Comparison of ENCODE assay signal across 29 cellular contexts in the genomic region with DNA sequence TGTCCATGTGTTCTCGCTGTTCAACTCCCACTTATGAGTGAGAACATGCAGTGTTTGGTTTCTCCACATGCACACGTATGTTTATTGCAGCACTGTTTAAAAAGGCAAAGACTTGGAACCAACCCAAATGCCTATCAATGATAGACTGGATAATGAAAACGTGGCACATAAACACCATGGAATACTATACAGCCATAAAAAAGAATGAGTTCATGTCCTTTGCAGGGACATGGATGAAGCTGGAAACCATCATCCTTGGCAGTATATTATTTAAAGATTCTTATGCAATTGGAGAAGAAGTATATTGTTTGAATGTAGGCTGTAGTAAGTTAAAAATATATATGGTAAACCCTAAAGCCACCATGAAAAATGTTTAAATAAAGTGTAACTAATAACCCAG.
"Had no signal": no experiment of that assay in that cellular context is flagged by ENCODE, and none has a peak within 500 bp of the region (broad histone marks: within the 10 kb centered on the region; RNA-seq: fewer than 3 reads in every experiment).

No MANE protein-coding gene starts in this region.

- H3K4me1 Mint-ChIP-seq: stimulated activated effector memory CD8-positive, alpha-beta T cell treated with anti-CD3 and anti-CD28 coated beads, Interleukin-12 subunit alpha, Interleukin-12 subunit beta, amount 100 ng/mL, for 72 hours; stimulated activated memory B cell treated with anti-CD40 and anti-IgM and Interleukin-4, amounts not matched to agents 10 μg/mL and 1 μg/mL and 100 μg/mL, for 72 hours; stimulated activated naive B cell treated with anti-CD40 and anti-IgM and Interleukin-4, amounts not matched to agents 10 μg/mL and 1 μg/mL and 100 μg/mL, for 72 hours; stimulated activated naive CD8-positive, alpha-beta T cell treated with anti-CD3 and anti-CD28 coated beads, Interleukin-15, amount 100 ng/mL, for 72 hours had no signal

- H3K27me3 Mint-ChIP-seq: stimulated activated memory B cell treated with anti-CD40 and anti-IgM and Interleukin-4, amounts not matched to agents 10 μg/mL and 1 μg/mL and 100 μg/mL, for 72 hours; stimulated activated naive CD8-positive, alpha-beta T cell treated with anti-CD3 and anti-CD28 coated beads, Interleukin-15, amount 100 ng/mL, for 72 hours had no signal

- ATAC-seq: stimulated activated effector memory CD8-positive, alpha-beta T cell treated with anti-CD3 and anti-CD28 coated beads, Interleukin-12 subunit alpha, Interleukin-12 subunit beta, amount 100 ng/mL, for 72 hours; stimulated activated memory B cell treated with anti-CD40 and anti-IgM and Interleukin-4, amounts not matched to agents 10 μg/mL and 1 μg/mL and 100 μg/mL, for 72 hours; stimulated activated naive B cell treated with anti-CD40 and anti-IgM and Interleukin-4, amounts not matched to agents 10 μg/mL and 1 μg/mL and 100 μg/mL, for 72 hours; stimulated activated naive CD8-positive, alpha-beta T cell treated with anti-CD3 and anti-CD28 coated beads, Interleukin-15, amount 100 ng/mL, for 72 hours; stimulated activated naive CD8-positive, alpha-beta T cell treated with anti-CD3 and anti-CD28 coated beads, Interleukin-15, Interleukin-2, amounts not matched to agents 100 U/mL and 50 U/mL, for 24 hours; upper lobe of right lung had no signal

- H3K9me3 Mint-ChIP-seq: stimulated activated effector memory CD8-positive, alpha-beta T cell treated with anti-CD3 and anti-CD28 coated beads, Interleukin-12 subunit alpha, Interleukin-12 subunit beta, amount 100 ng/mL, for 72 hours; stimulated activated naive CD8-positive, alpha-beta T cell treated with anti-CD3 and anti-CD28 coated beads, Interleukin-15, amount 100 ng/mL, for 72 hours; stimulated activated naive CD8-positive, alpha-beta T cell treated with anti-CD3 and anti-CD28 coated beads, Interleukin-15, Interleukin-2, amounts not matched to agents 100 ng/mL and 50 ng/mL, for 24 hours; type B pancreatic cell had no signal

- H3K27ac ChIP-seq: stomach, suprapubic skin, testis, thoracic aorta, thyroid gland, tibial artery, tibial nerve, transverse colon, upper lobe of left lung, upper lobe of right lung, uterus, vagina had no signal

- H3K36me3 ChIP-seq: stomach, suprapubic skin, thoracic aorta, thyroid gland, tibial artery, tibial nerve, transverse colon, upper lobe of left lung, upper lobe of right lung, uterus, vagina had no signal

- FAIRE-seq: urothelium cell line had no signal

- H3K4me3 Mint-ChIP-seq: stimulated activated effector memory CD8-positive, alpha-beta T cell treated with anti-CD3 and anti-CD28 coated beads, Interleukin-12 subunit alpha, Interleukin-12 subunit beta, amount 100 ng/mL, for 72 hours; stimulated activated memory B cell treated with anti-CD40 and anti-IgM and Interleukin-4, amounts not matched to agents 10 μg/mL and 1 μg/mL and 100 μg/mL, for 72 hours; stimulated activated naive B cell treated with anti-CD40 and anti-IgM and Interleukin-4, amounts not matched to agents 10 μg/mL and 1 μg/mL and 100 μg/mL, for 72 hours; stimulated activated naive CD8-positive, alpha-beta T cell treated with anti-CD3 and anti-CD28 coated beads, Interleukin-15, amount 100 ng/mL, for 72 hours; stimulated activated naive CD8-positive, alpha-beta T cell treated with anti-CD3 and anti-CD28 coated beads, Interleukin-15, Interleukin-2, amounts not matched to agents 100 ng/mL and 50 ng/mL, for 24 hours; type B pancreatic cell had no signal

- H3K4me3 ChIP-seq: stomach, suprapubic skin, testis, thoracic aorta, thyroid gland, tibial artery, tibial nerve, transverse colon, upper lobe of left lung, upper lobe of right lung, uterus, vagina had no signal

- H3K27ac Mint-ChIP-seq: stimulated activated effector memory CD8-positive, alpha-beta T cell treated with anti-CD3 and anti-CD28 coated beads, Interleukin-12 subunit alpha, Interleukin-12 subunit beta, amount 100 ng/mL, for 72 hours; stimulated activated memory B cell treated with anti-CD40 and anti-IgM and Interleukin-4, amounts not matched to agents 10 μg/mL and 1 μg/mL and 100 μg/mL, for 72 hours; stimulated activated naive B cell treated with anti-CD40 and anti-IgM and Interleukin-4, amounts not matched to agents 10 μg/mL and 1 μg/mL and 100 μg/mL, for 72 hours; stimulated activated naive CD8-positive, alpha-beta T cell treated with anti-CD3 and anti-CD28 coated beads, Interleukin-15, amount 100 ng/mL, for 72 hours; stimulated activated naive CD8-positive, alpha-beta T cell treated with anti-CD3 and anti-CD28 coated beads, Interleukin-15, Interleukin-2, amounts not matched to agents 100 ng/mL and 50 ng/mL, for 24 hours; type B pancreatic cell had no signal

- H3K36me3 Mint-ChIP-seq: stimulated activated effector memory CD8-positive, alpha-beta T cell treated with anti-CD3 and anti-CD28 coated beads, Interleukin-12 subunit alpha, Interleukin-12 subunit beta, amount 100 ng/mL, for 72 hours; stimulated activated memory B cell treated with anti-CD40 and anti-IgM and Interleukin-4, amounts not matched to agents 10 μg/mL and 1 μg/mL and 100 μg/mL, for 72 hours; stimulated activated naive B cell treated with anti-CD40 and anti-IgM and Interleukin-4, amounts not matched to agents 10 μg/mL and 1 μg/mL and 100 μg/mL, for 72 hours; type B pancreatic cell had no signal

- H3K9me3 ChIP-seq: stomach, suprapubic skin, testis, thoracic aorta, thyroid gland, tibial artery, tibial nerve, transverse colon, upper lobe of left lung, upper lobe of right lung, uterus, vagina had no signal

- H3K4me1 ChIP-seq: stomach, suprapubic skin, testis, thyroid gland, tibial artery, tibial nerve, transverse colon, upper lobe of left lung, upper lobe of right lung, uterus, vagina had no signal

- DNase-seq: stimulated activated CD4-positive, alpha-beta T cell treated with anti-CD3 and anti-CD28 coated beads, Interleukin-2, amount 100 ng/mL, for 48 hours; stimulated activated CD4-positive, alpha-beta T cell treated with anti-CD3 and anti-CD28 coated beads, Interleukin-4, amount 100 ng/mL, for 1 hour; stimulated activated CD4-positive, alpha-beta T cell treated with anti-CD3 and anti-CD28 coated beads, Interleukin-4, amount 100 ng/mL, for 24 hours; stimulated activated CD4-positive, alpha-beta T cell treated with anti-CD3 and anti-CD28 coated beads, Interleukin-4, amount 100 ng/mL, for 4 hours; stimulated activated CD8-positive, alpha-beta memory T cell treated with anti-CD3 and anti-CD28 coated beads, Interleukin-4, amount 100 ng/mL, for 48 hours; stimulated activated naive B cell treated with anti-CD40 and anti-IgM and Interleukin-4, amounts not matched to agents 10 μg/mL and 1 μg/mL and 100 μg/mL, for 72 hours; stimulated activated naive CD4-positive, alpha-beta T cell; stimulated activated naive CD4-positive, alpha-beta T cell treated with Interleukin-2 at 50 U/mL for 16 hours; stimulated activated naive CD8-positive, alpha-beta T cell treated with anti-CD3 and anti-CD28 coated beads, Interleukin-15, amount 100 ng/mL, for 72 hours; stimulated activated naive CD8-positive, alpha-beta T cell treated with anti-CD3 and anti-CD28 coated beads, Interleukin-15, Interleukin-2, amounts not matched to agents 100 U/mL and 50 U/mL, for 24 hours; stomach; substantia nigra; testis; thyroid gland; tibial artery; transverse colon; trophoblast cell; upper lobe of left lung; upper lobe of right lung; uterus had no signal

- H3K27me3 ChIP-seq: stomach, suprapubic skin, testis, thyroid gland, tibial artery, tibial nerve, transverse colon, upper lobe of left lung, upper lobe of right lung, vagina had no signal
